8 cellular contexts compared by ENCODE assay signal in genomic region chr3:184362668-184363540, GRCh38. TPM values are rescaled to one million over a fixed set of nuclear protein-coding genes. Genes with fewer than 3 reads are reported as not detected.
A peak's percentile ranks its signal among the peaks of the same experiment; 100 is the strongest.
DNase-seq lines count a peak whose midpoint lies in the region; TF ChIP-seq lines count a peak whose summit lies in the region.

No MANE protein-coding gene starts in this region.

- H3K36me3 ChIP-seq in MM.1S (replicated peaks; ENCODE audit: insufficient read depth, low read length) (0 out of 2 replicates have a peak, but pooled peaks cover 7% of the 10 kb centered on the region), neuronal stem cell (replicated peaks in 1 of 2; ENCODE audit: control insufficient read depth in 2 of 2, insufficient read depth in 2 of 2, low read length in 2 of 2) (peaks cover 28 to 50% of the 10 kb centered on the region in 2 donors)

- DNase-seq in GF-D8 (lab: John Stamatoyannopoulos, UW) (peak; percentile 97), HCEC 1CT (peak; percentile 98), MM.1S (peak; percentile 100), SIG-M5 (lab: John Stamatoyannopoulos, UW) (peak; percentile 87), foreskin melanocyte (peak; percentile 92), neuronal stem cell (ENCODE audit: low spot score) (peak; percentile 96), substantia nigra (lab: John Stamatoyannopoulos, UW) (peak; percentile 66 to 97 (median 89))
- DNase-seq in activated naive CD4-positive, alpha-beta T cell (lab: John Stamatoyannopoulos, UW), result peak; percentile 67 to 84 (median 82)

- H3K4me3 ChIP-seq in MM.1S (ENCODE audit: low read length) (peak overlapping the region; percentile 82), neuronal stem cell (ENCODE audit: low read length in 2 of 2) (peak overlapping the region; percentile 82 to 96)

- no CpG with 5 or more reads among the region's 67 CpGs for WGBS in neuronal stem cell (ENCODE audit: extremely low coverage in 2 of 2, insufficient read length in 2 of 2, insufficient replicate concordance in 1 of 2), 2 donors

- H2AK5ac ChIP-seq in neuronal stem cell (ENCODE audit: low read depth, low read length), result peak overlapping the region; percentile 99

- H3K9me2 ChIP-seq in MM.1S (replicated peaks; ENCODE audit: insufficient read depth, low read length), result no peaks in the 10 kb centered on the region

- peak overlapping the region; percentile 94 for H2BK120ac ChIP-seq in neuronal stem cell (ENCODE audit: low read depth, low read length)

- H4K91ac ChIP-seq in neuronal stem cell (ENCODE audit: low read depth, low read length, poor library complexity), result peak overlapping the region; percentile 95

- H3F3A ChIP-seq in MM.1S (ENCODE audit: insufficient read depth, low read length), result peaks cover 19% of the 10 kb centered on the region

- peaks cover 30% of the 10 kb centered on the region for H3K79me2 ChIP-seq in MM.1S (ENCODE audit: low read length)

- H3K14ac ChIP-seq in neuronal stem cell (ENCODE audit: low read length), result peak overlapping the region; percentile 98

- H3K27ac ChIP-seq in MM.1S (ENCODE audit: low read length), result peak overlapping the region; percentile 74
- peak overlapping the region; percentile 99 for H3K27ac ChIP-seq in neuronal stem cell (replicated peaks; ENCODE audit: low read length)
- H3K27ac ChIP-seq in substantia nigra (ENCODE audit: low read depth, low read length, poor library complexity, severe bottlenecking), result peak overlapping the region; percentile 97

- H3K4me1 ChIP-seq in MM.1S (ENCODE audit: low read length), result 0 out of 2 replicates have a peak, but pooled peaks cover 6% of the 10 kb centered on the region
- peaks cover 21 to 24% of the 10 kb centered on the region in 2 donors for H3K4me1 ChIP-seq in neuronal stem cell (ENCODE audit: control insufficient read depth in 2 of 2, insufficient read depth in 1 of 2, low read depth in 1 of 2, low read length in 2 of 2)

- peak overlapping the region; percentile 98 for H2BK5ac ChIP-seq in neuronal stem cell (ENCODE audit: low read length)

- peak overlapping the region; percentile 86 for H3K4me2 ChIP-seq in MM.1S (ENCODE audit: low read depth, low read length)
- peak overlapping the region; percentile 97 for H3K4me2 ChIP-seq in neuronal stem cell (ENCODE audit: insufficient read depth, low read length, poor library complexity, severe bottlenecking)

- peak overlapping the region; percentile 92 for H2AFZ ChIP-seq in MM.1S (ENCODE audit: low read length)
- H2AFZ ChIP-seq in neuronal stem cell (ENCODE audit: low read length), result peak overlapping the region; percentile 88

- no peak overlapping the region for H2BK12ac ChIP-seq in neuronal stem cell (ENCODE audit: low read length)

- H2BK15ac ChIP-seq in neuronal stem cell (ENCODE audit: low read length), result peak overlapping the region; percentile 99

- H3K9me3 ChIP-seq in MM.1S (replicated peaks; ENCODE audit: insufficient read depth, low read length) (no peaks in the 10 kb centered on the region), neuronal stem cell (replicated peaks in 1 of 2; ENCODE audit: control insufficient read depth in 2 of 2, insufficient read depth in 1 of 2, low read depth in 1 of 2, low read length in 2 of 2) (no peaks in the 10 kb centered on the region)

- peak overlapping the region; percentile 94 for H3K23ac ChIP-seq in neuronal stem cell (ENCODE audit: low read depth, low read length, poor library complexity)

- H3K18ac ChIP-seq in neuronal stem cell (ENCODE audit: low read length), result peak overlapping the region; percentile 100

- H3K4ac ChIP-seq in neuronal stem cell (ENCODE audit: low read length), result peak overlapping the region; percentile 98

- H3K9ac ChIP-seq in MM.1S (ENCODE audit: low read length) (peak overlapping the region; percentile 73), neuronal stem cell (ENCODE audit: low read depth, low read length, poor library complexity) (peak overlapping the region; percentile 92)

- H3K27me3 ChIP-seq in MM.1S (replicated peaks; ENCODE audit: insufficient read depth, low read length), result no peaks in the 10 kb centered on the region
- no peaks in the 10 kb centered on the region for H3K27me3 ChIP-seq in neuronal stem cell (ENCODE audit: control insufficient read depth in 3 of 3, insufficient read depth in 3 of 3, low read depth in 1 of 3, low read length in 3 of 3)

- H4K20me1 ChIP-seq in MM.1S (ENCODE audit: insufficient read depth, low read length), result no peaks in the 10 kb centered on the region

- peak overlapping the region; percentile 72 for H4K8ac ChIP-seq in neuronal stem cell (ENCODE audit: low read depth, low read length)

- H3K79me1 ChIP-seq in neuronal stem cell (ENCODE audit: low read depth, low read length), result peaks cover 23% of the 10 kb centered on the region

- peak; percentile 88 for TF ChIP-seq CTCF in MM.1S (IDR thresholded peaks at IDR 0.05; ENCODE audit: low read length)

RNA-seq across cellular contexts. Expression of gene POLR2H, which starts 1.4 kb away (rescaled TPM):
- 80.4 TPM for polyA plus RNA-seq in neuronal stem cell (2013, experiment 1 of 2)
- 80.9 TPM for polyA plus RNA-seq in neuronal stem cell (2013, experiment 2 of 2)

RNA-seq across cellular contexts. Expression of gene CLCN2, which starts 1.5 kb away (rescaled TPM):
- polyA plus RNA-seq in neuronal stem cell (2013, experiment 1 of 2), result 18.1 TPM
- polyA plus RNA-seq in neuronal stem cell (2013, experiment 2 of 2), result 18.8 TPM

RNA-seq across cellular contexts. Expression of gene THPO, which starts 15.1 kb away (rescaled TPM):
- polyA plus RNA-seq in neuronal stem cell (2013, experiment 1 of 2), result 1.4 TPM
- 1.7 TPM for polyA plus RNA-seq in neuronal stem cell (2013, experiment 2 of 2)

RNA-seq across cellular contexts. Expression of gene CHRD, which starts 16.9 kb away (rescaled TPM):
- 7.2 TPM for polyA plus RNA-seq in neuronal stem cell (2013, experiment 1 of 2)
- 7.1 TPM for polyA plus RNA-seq in neuronal stem cell (2013, experiment 2 of 2)

RNA-seq across cellular contexts. Expression of gene FAM131A, which starts 25.5 kb away (rescaled TPM):
- polyA plus RNA-seq in neuronal stem cell (2013, experiment 1 of 2), result 16.7 TPM
- 15.7 TPM for polyA plus RNA-seq in neuronal stem cell (2013, experiment 2 of 2)

Comparison
In these comparisons a context has a peak if more than half of its experiments do, and no peak if none do; other contexts are left out.
1. Peak in every context shown above with its lines: DNase-seq, H3K4me3 ChIP-seq and H3K27ac ChIP-seq.